In genomic region chr5:74310386-74310785, GRCh38 we compare ENCODE assay signal across 20 cellular contexts.
A peak's percentile ranks its signal among the peaks of the same experiment; 100 is the strongest.
DNase-seq lines count a peak whose midpoint lies in the region; ATAC-seq, FAIRE-seq and TF ChIP-seq lines count a peak whose summit lies in the region.
"Had no signal": no experiment of that assay in that cellular context is flagged by ENCODE, and none has a peak within 500 bp of the region (broad histone marks: within the 10 kb centered on the region; RNA-seq: fewer than 3 reads in every experiment).

No MANE protein-coding gene starts in this region.

- intact Hi-C loops in left cardiac atrium (cut with DNase I): no loop called here

- no peak for TF ChIP-seq POLR2A in H54 (IDR thresholded peaks at IDR 0.05; ENCODE audit: low read depth, low read length)

- H3K4me1 ChIP-seq in RWPE2 (ENCODE audit: insufficient read depth, poor library complexity, severe bottlenecking): peaks cover 8% of the 10 kb centered on the region
- peaks cover 32% of the 10 kb centered on the region for H3K4me1 ChIP-seq in parathyroid adenoma

- peak; percentile 90 for ATAC-seq in RWPE2 (ENCODE audit: low read depth)
- peak; percentile 33 for ATAC-seq in esophagus mucosa
- ATAC-seq in left cardiac atrium: no peak
- ATAC-seq in GM18519 (IDR thresholded peaks at IDR 0.05; ENCODE audit: low FRiP score, unreplicated experiment): no peak
- ATAC-seq: activated naive CD4-positive, alpha-beta T cell treated with anti-CD3 and anti-CD28 coated beads, Interleukin-2, amount 50 U/mL, for 72 hours; GM23338; left ventricle myocardium superior had no signal

- no peak overlapping the region for H3K9ac ChIP-seq in parathyroid adenoma

- no peak overlapping the region for H3K4me2 ChIP-seq in parathyroid adenoma (ENCODE audit: low read length)
- H3K4me2 ChIP-seq: GM23338 had no signal

- H3K4me3 ChIP-seq in RWPE2 (ENCODE audit: severe bottlenecking): no peak overlapping the region
- no peak overlapping the region for H3K4me3 ChIP-seq in parathyroid adenoma (ENCODE audit: low read depth, low read length)
- H3K4me3 ChIP-seq: GM23338, thoracic aorta had no signal

- DNase-seq in H54 (ENCODE audit: insufficient read length, low spot score) (peak; percentile 12), RWPE2 (ENCODE audit: low spot score) (no peak), left cardiac atrium (no peak), UCSD-AML1 (lab: John Stamatoyannopoulos, UW; ENCODE audit: unreplicated experiment) (no peak)
- DNase-seq in stimulated activated CD4-positive, alpha-beta T cell treated with anti-CD3 and anti-CD28 coated beads, Interleukin-2, amount 100 ng/mL, for 48 hours: no peak
- DNase-seq: activated CD4-positive, alpha-beta T cell treated with anti-CD3 and anti-CD28 coated beads for 1 hour; cortex of kidney; Karpas-422; left ventricle myocardium superior; NCI-H1105; NCI-H526 treated with DMSO at 0.1 percent for 48 hours; retina; stimulated activated CD4-positive, alpha-beta T cell treated with anti-CD3 and anti-CD28 coated beads, Interleukin-15, amount 100 ng/mL, for 24 hours; T-helper 9 cell had no signal

- H3K36me3 ChIP-seq in RWPE2 (ENCODE audit: low read depth) (no peaks in the 10 kb centered on the region), parathyroid adenoma (ENCODE audit: control insufficient read depth, insufficient read depth, low read length) (no peaks in the 10 kb centered on the region)
- H3K36me3 ChIP-seq: thoracic aorta had no signal

- TF ChIP-seq CTCF in RWPE2 (IDR thresholded peaks at IDR 0.05; ENCODE audit: poor library complexity, severe bottlenecking) (no peak), parathyroid adenoma (IDR thresholded peaks at IDR 0.05) (no peak)

- H3K27me3 ChIP-seq in RWPE2 (ENCODE audit: insufficient read depth, poor library complexity, severe bottlenecking) (no peaks in the 10 kb centered on the region), parathyroid adenoma (ENCODE audit: control insufficient read depth, insufficient read depth, low read length) (no peaks in the 10 kb centered on the region)

- no peaks in the 10 kb centered on the region for H3K79me2 ChIP-seq in parathyroid adenoma

- peak overlapping the region; percentile 1 for H2AFZ ChIP-seq in parathyroid adenoma
- H2AFZ ChIP-seq: GM23338 had no signal

- H3K27ac ChIP-seq in RWPE2 (ENCODE audit: poor library complexity, severe bottlenecking): no peak overlapping the region
- H3K27ac ChIP-seq in parathyroid adenoma: no peak overlapping the region
- H3K27ac ChIP-seq: thoracic aorta had no signal

- no peaks in the 10 kb centered on the region for H3K9me3 ChIP-seq in RWPE2 (ENCODE audit: severe bottlenecking)
- no peaks in the 10 kb centered on the region for H3K9me3 ChIP-seq in parathyroid adenoma (ENCODE audit: control insufficient read depth, low read length)
- H3K9me3 ChIP-seq: thoracic aorta had no signal

- FAIRE-seq in H54 (lab: Jason Lieb, UNC): peak; percentile 84

Comparison
In these comparisons a context has a peak if more than half of its experiments do, and no peak if none do; other contexts are left out.
1. ATAC-seq: peak in RWPE2 (single experiment) and esophagus mucosa (single experiment); none in left cardiac atrium (0 of 2) and GM18519 (single experiment).